ENCODE assay signal across 8 cellular contexts in the genomic region with DNA sequence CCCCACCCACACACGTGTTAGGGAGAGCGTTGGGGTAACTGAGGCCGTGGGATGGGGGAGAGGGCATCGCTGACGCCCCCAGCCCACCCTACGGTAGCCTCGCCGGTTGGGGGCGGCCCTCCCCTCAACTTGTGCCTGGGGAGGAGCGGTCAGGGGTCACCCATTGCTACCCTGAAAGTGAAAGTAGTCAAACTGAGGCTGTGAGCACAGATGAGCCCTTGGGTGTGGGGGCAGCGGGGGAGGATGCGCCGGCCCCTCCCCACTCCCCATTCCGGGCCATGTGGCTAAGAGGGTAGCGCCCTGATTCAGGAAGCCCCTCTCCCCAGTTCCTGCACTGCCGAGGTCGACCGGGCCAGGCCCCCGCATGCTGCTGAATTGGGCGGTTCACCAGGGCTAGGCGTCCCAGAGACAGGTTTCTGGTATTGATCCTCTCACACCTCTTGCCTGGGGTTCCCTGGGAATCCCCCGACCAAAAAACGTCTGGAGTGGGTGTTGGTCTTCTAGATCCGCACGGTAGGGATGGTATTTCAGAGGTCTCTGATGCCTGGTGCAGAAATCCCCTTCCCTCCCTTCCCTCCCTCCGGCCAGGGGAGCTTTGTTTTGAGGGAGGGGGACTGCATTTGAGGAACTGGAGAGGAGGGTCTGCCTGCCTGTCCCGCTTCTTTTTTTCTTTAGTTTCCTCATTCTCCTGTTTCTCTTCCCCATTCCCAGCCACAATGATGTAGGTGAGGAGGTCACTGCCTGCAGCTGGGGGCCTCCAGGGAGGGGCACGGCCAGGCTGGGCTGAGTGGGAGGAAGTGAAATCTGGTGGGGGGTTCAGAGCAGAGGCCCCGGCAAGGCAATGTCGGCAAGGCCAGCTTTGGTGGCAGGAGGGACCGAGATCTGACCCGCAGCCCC. TPM values are rescaled to one million over a fixed set of nuclear protein-coding genes. Genes with fewer than 3 reads are reported as not detected.
DNase-seq lines count a peak whose midpoint lies in the region; ATAC-seq, FAIRE-seq and TF ChIP-seq lines count a peak whose summit lies in the region.

No MANE protein-coding gene starts in this region.

- H2BK12ac ChIP-seq in H1 (ENCODE audit: low read depth, low read length) = 0 out of 2 replicates have a peak overlapping the region, but pooled peaks have one; percentile 39

- POLR2A ChIA-PET in IMR-90 (lab: Charles Lee; ENCODE audit: unreplicated experiment) = no interaction called here
- POLR2A ChIA-PET in H1 (lab: Charles Lee; ENCODE audit: partially characterized antibody) = interaction anchor here (0.7 to 6.4 kb wide), 7 partner anchors 14 to 469 kb away, joined by 3 to 64 read pairs (median 4); no protein-coding TSS in a partner anchor
- POLR2A ChIA-PET in naive thymus-derived CD8-positive, alpha-beta T cell (lab: Charles Lee) = interaction anchor here (0.6 to 11.8 kb wide), 5 partner anchors 21 to 40 kb away, joined by 3 to 106 read pairs (median 4); no protein-coding TSS in a partner anchor

- peak overlapping the region; percentile 99 for H3K4me3 Mint-ChIP-seq in activated CD4-positive, alpha-beta T cell treated with anti-CD3 and anti-CD28 coated beads, Interleukin-2, amount 10 ng/mL, durations not matched to agents 24 days and 14 days
- peak overlapping the region; percentile 81 to 94 (median 88) for H3K4me3 Mint-ChIP-seq in naive thymus-derived CD8-positive, alpha-beta T cell

- peak overlapping the region; percentile 87 for H3K27ac ChIP-seq in IMR-90 (ENCODE audit: insufficient read depth, low read length)
- H3K27ac ChIP-seq in H1 (ENCODE audit: low read depth, low read length) = no peak overlapping the region
- H3K27ac ChIP-seq in upper lobe of right lung = peak overlapping the region; percentile 84

- no peak for TF ChIP-seq CTCF in IMR-90 (conservative IDR thresholded peaks at IDR 0.05; ENCODE audit: low read depth, low read length)
- no peak for TF ChIP-seq CTCF in H1 (IDR thresholded peaks at IDR 0.05; ENCODE audit: control extremely low read depth in 1 of 3, insufficient read depth in 1 of 3, low read depth in 1 of 3, low read length in 3 of 3)
- no peak for TF ChIP-seq CTCF in upper lobe of right lung (IDR thresholded peaks at IDR 0.05)

- H3K23ac ChIP-seq in IMR-90 (ENCODE audit: low read depth, low read length) (peak overlapping the region; percentile 94), H1 (ENCODE audit: insufficient read length) (no peak overlapping the region)

- peak overlapping the region; percentile 99 for H2AK9ac ChIP-seq in IMR-90 (replicated peaks; ENCODE audit: low read depth, low read length, poor library complexity)

- intact Hi-C loops in IMR-90 (cut with micrococcal nuclease) (loop anchor here (2.0 kb wide), 1 partner anchor 44 kb away; no protein-coding TSS in a partner anchor), upper lobe of right lung (cut with DNase I) (no loop called here)
- intact Hi-C loops in activated CD4-positive, alpha-beta T cell treated with anti-CD3 and anti-CD28 coated beads, Interleukin-2, amount 10 ng/mL, durations not matched to agents 24 days and 14 days (cut with micrococcal nuclease) = loop anchor here (5.0 to 10.0 kb wide), 2 partner anchors 141 to 1008 kb away; a partner anchor contains a TSS

- H3K23me2 ChIP-seq in H1 (ENCODE audit: low read depth, low read length) = peaks cover 11% of the 10 kb centered on the region; the same call in 1 of the 2 replicates

- H3K18ac ChIP-seq in IMR-90 (ENCODE audit: low read depth, low read length) (peak overlapping the region; percentile 34; the same call in 1 of the 2 replicates), H1 (ENCODE audit: extremely low read depth, low read length) (peak overlapping the region; percentile 90)

- H2BK5ac ChIP-seq in IMR-90 (ENCODE audit: low read depth, low read length, poor library complexity, severe bottlenecking) (peak overlapping the region; percentile 85), H1 (ENCODE audit: low read depth, low read length) (peak overlapping the region; percentile 52; the same call in 1 of the 2 replicates)

- dilution Hi-C loops in IMR-90 (cut with HindIII; ENCODE audit: low sequenced_read_pairs, unreplicated experiment) = no loop called here

- in situ Hi-C loops in IMR-90 (cut with MboI; ENCODE audit: low sequenced_read_pairs) = no loop called here

- peaks cover 13% of the 10 kb centered on the region for H3K9me1 ChIP-seq in IMR-90 (ENCODE audit: insufficient read depth, low read length)

- no peak for TF ChIP-seq RAD21 in IMR-90 (IDR thresholded peaks at IDR 0.05; ENCODE audit: low read length)
- TF ChIP-seq RAD21 in H1 (IDR thresholded peaks at IDR 0.05 in 1 of 2, conservative IDR thresholded peaks at IDR 0.05 in 1 of 2; ENCODE audit: low read depth in 2 of 2, low read length in 2 of 2) = no peak

- no CpG with 5 or more reads among the region's 32 CpGs for WGBS in IMR-90 (ENCODE audit: extremely low coverage in 2 of 2, insufficient read length in 1 of 2), 2 experiments
- 14% methylated on average over 25 of the region's 32 CpGs; no CpG with 5 or more reads in 1 of the 2 experiments for WGBS in H1 (ENCODE audit: extremely low coverage in 1 of 2, insufficient coverage in 1 of 2, insufficient read length in 1 of 2, insufficient replicate concordance in 2 of 2, low coverage in 1 of 2, low lambda C conversion rate in 2 of 2, missing lambda C conversion rate in 1 of 2), 2 experiments

- H2BK20ac ChIP-seq in IMR-90 (ENCODE audit: low read depth, low read length) (no peak overlapping the region), H1 (ENCODE audit: low read length) (no peak overlapping the region)

- H3K4me3 ChIP-seq in IMR-90 (ENCODE audit: insufficient read depth, low read depth, low read length) = peak overlapping the region; percentile 55
- H3K4me3 ChIP-seq in H1 (ENCODE audit: extremely low read depth in 1 of 4, insufficient read depth in 2 of 4, low read depth in 3 of 4, low read length in 4 of 4) = peak overlapping the region; percentile 74 to 93 (median 77)
- H3K4me3 ChIP-seq in upper lobe of right lung = peak overlapping the region; percentile 88

- H2BK15ac ChIP-seq in IMR-90 (ENCODE audit: low read depth, low read length) (no peak overlapping the region), H1 (ENCODE audit: low read length) (no peak overlapping the region)

- H3K9me3 Mint-ChIP-seq in activated CD4-positive, alpha-beta T cell treated with anti-CD3 and anti-CD28 coated beads, Interleukin-2, amount 10 ng/mL, durations not matched to agents 24 days and 14 days = no peaks in the 10 kb centered on the region
- no peaks in the 10 kb centered on the region for H3K9me3 Mint-ChIP-seq in naive thymus-derived CD8-positive, alpha-beta T cell

- H3K4ac ChIP-seq in IMR-90 (ENCODE audit: low read depth, low read length) (peak overlapping the region; percentile 89), H1 (replicated peaks; ENCODE audit: insufficient read length, low read depth, low read length) (no peak overlapping the region)

- peaks cover 22% of the 10 kb centered on the region for H4K20me1 ChIP-seq in IMR-90 (ENCODE audit: insufficient read depth, low read length)
- peaks cover 14 to 15% of the 10 kb centered on the region in 2 experiments for H4K20me1 ChIP-seq in H1 (replicated peaks in 1 of 2; ENCODE audit: control insufficient read depth in 1 of 2, insufficient read depth in 2 of 2, low read length in 2 of 2)

- peaks cover 55% of the 10 kb centered on the region for H3K4me1 Mint-ChIP-seq in activated CD4-positive, alpha-beta T cell treated with anti-CD3 and anti-CD28 coated beads, Interleukin-2, amount 10 ng/mL, durations not matched to agents 24 days and 14 days
- peaks cover 23 to 76% (median 71%) of the 10 kb centered on the region in 4 donors for H3K4me1 Mint-ChIP-seq in naive thymus-derived CD8-positive, alpha-beta T cell

- H3K27ac Mint-ChIP-seq in activated CD4-positive, alpha-beta T cell treated with anti-CD3 and anti-CD28 coated beads, Interleukin-2, amount 10 ng/mL, durations not matched to agents 24 days and 14 days = peak overlapping the region; percentile 96
- peak overlapping the region; percentile 77 to 95 (median 89) for H3K27ac Mint-ChIP-seq in naive thymus-derived CD8-positive, alpha-beta T cell

- peak overlapping the region; percentile 89 for H3K9ac ChIP-seq in IMR-90 (ENCODE audit: low read depth, low read length)
- H3K9ac ChIP-seq in H1 (replicated peaks in 1 of 4; ENCODE audit: extremely low read depth in 1 of 4, low read depth in 3 of 4, low read length in 3 of 4) = peak overlapping the region; percentile 42 to 78 (median 57); a peak in 6 of 7 replicates

- H3K56ac ChIP-seq in IMR-90 (ENCODE audit: extremely low read depth, insufficient read depth, low read length) (peak overlapping the region; percentile 86), H1 (replicated peaks; ENCODE audit: insufficient read length, low read depth, low read length) (peak overlapping the region; percentile 54)

- H2AFZ ChIP-seq in IMR-90 (replicated peaks; ENCODE audit: low read length, poor library complexity) (peak overlapping the region; percentile 85), H1 (ENCODE audit: low read length) (no peak overlapping the region)

- no peaks in the 10 kb centered on the region for H3K27me3 Mint-ChIP-seq in activated CD4-positive, alpha-beta T cell treated with anti-CD3 and anti-CD28 coated beads, Interleukin-2, amount 10 ng/mL, durations not matched to agents 24 days and 14 days
- no peaks in the 10 kb centered on the region for H3K27me3 Mint-ChIP-seq in naive thymus-derived CD8-positive, alpha-beta T cell

- H3K27me3 ChIP-seq in IMR-90 (ENCODE audit: control insufficient read depth, insufficient read depth, low read length) (no peaks in the 10 kb centered on the region), H1 (replicated peaks in 1 of 4; ENCODE audit: control insufficient read depth in 3 of 4, extremely low read depth in 1 of 4, insufficient read depth in 3 of 4, low read length in 3 of 4) (no peaks in the 10 kb centered on the region), upper lobe of right lung (no peaks in the 10 kb centered on the region)

- H3K4me2 ChIP-seq in IMR-90 (ENCODE audit: low read depth, low read length) (peak overlapping the region; percentile 74), H1 (ENCODE audit: insufficient read depth in 1 of 2, low read depth in 2 of 2, low read length in 2 of 2) (peak overlapping the region; percentile 90 to 97)

- no TSS peak for BruUV-seq in IMR-90 (replicated peaks; lab: Mats Ljungman, UMichigan)

- peaks cover 29% of the 10 kb centered on the region for H3K4me1 ChIP-seq in IMR-90 (ENCODE audit: control insufficient read depth, insufficient read depth, low read length)
- peaks cover 8 to 60% (median 40%) of the 10 kb centered on the region in 4 experiments for H3K4me1 ChIP-seq in H1 (replicated peaks in 1 of 4; ENCODE audit: control insufficient read depth in 3 of 4, insufficient read depth in 4 of 4, low read length in 3 of 4)
- H3K4me1 ChIP-seq in upper lobe of right lung = peaks cover 70% of the 10 kb centered on the region

- H3K79me2 ChIP-seq in H1 (ENCODE audit: control insufficient read depth in 1 of 2, insufficient read depth in 2 of 2, low read length in 2 of 2) = peaks cover 33 to 58% of the 10 kb centered on the region in 2 experiments

- H4K91ac ChIP-seq in IMR-90 (ENCODE audit: insufficient read depth, low read depth, low read length) (peak overlapping the region; percentile 88), H1 (replicated peaks; ENCODE audit: insufficient read length, low read length) (peak overlapping the region; percentile 59)

- FAIRE-seq in H1 (lab: Jason Lieb, UNC) = no peak

- TF ChIP-seq POLR2A in IMR-90 (IDR thresholded peaks at IDR 0.05; ENCODE audit: low read depth, low read length) (no peak), H1 (IDR thresholded peaks at IDR 0.05; ENCODE audit: control extremely low read depth in 1 of 2, low read depth in 2 of 2, low read length in 2 of 2) (no peak)

- H4K8ac ChIP-seq in IMR-90 (ENCODE audit: low read depth in 2 of 2, low read length in 2 of 2) (peak overlapping the region; percentile 22 to 63; a peak in 2 of 4 replicates), H1 (ENCODE audit: extremely low read depth, insufficient read depth, low read length) (peak overlapping the region; percentile 93)

- peak overlapping the region; percentile 38; the same call in 1 of the 2 replicates for H4K5ac ChIP-seq in IMR-90 (ENCODE audit: low read depth, low read length)
- no peak overlapping the region for H4K5ac ChIP-seq in H1 (ENCODE audit: insufficient read length, low read depth, low read length)

- H3K79me1 ChIP-seq in IMR-90 (ENCODE audit: low read depth in 1 of 2, low read length in 2 of 2) (peaks cover 4 to 53% of the 10 kb centered on the region in 2 experiments; a peak in 3 of 4 replicates), H1 (ENCODE audit: low read depth, low read length) (peaks cover 14% of the 10 kb centered on the region)

- H2BK120ac ChIP-seq in IMR-90 (ENCODE audit: low read depth, low read length) (peak overlapping the region; percentile 55), H1 (replicated peaks; ENCODE audit: low read depth, low read length) (no peak overlapping the region)

- ATAC-seq in IMR-90 (ENCODE audit: low read depth) (no peak), upper lobe of right lung (no peak), GM18909 (IDR thresholded peaks at IDR 0.05; ENCODE audit: poor library complexity, unreplicated experiment) (no peak), HG03432 (IDR thresholded peaks at IDR 0.05; ENCODE audit: unreplicated experiment) (no peak)
- ATAC-seq in naive thymus-derived CD8-positive, alpha-beta T cell = peak in 1 of 2 donors; percentile 3

- H3K14ac ChIP-seq in IMR-90 (replicated peaks; ENCODE audit: low read depth, low read length) = peak overlapping the region; percentile 97
- H3K14ac ChIP-seq in H1 (ENCODE audit: insufficient read length) = no peak overlapping the region

- DNase-seq in IMR-90 (no peak), H1 (ENCODE audit: low read depth in 1 of 2, low spot score in 2 of 2) (no peak), upper lobe of right lung (peak; percentile 76), NCI-H2081 treated with DMSO at 0.1 percent for 48 hours (lab: John Stamatoyannopoulos, UW) (no peak)
- DNase-seq in activated CD4-positive, alpha-beta T cell treated with anti-CD3 and anti-CD28 coated beads, Interleukin-2, amount 10 ng/mL, durations not matched to agents 24 days and 14 days = peak; percentile 88
- DNase-seq in naive thymus-derived CD8-positive, alpha-beta T cell = peak in 8 of 10 donors; percentile 30 to 69 (median 39)

- H3K9me3 ChIP-seq in IMR-90 (ENCODE audit: control insufficient read depth, insufficient read depth, low read length) (no peaks in the 10 kb centered on the region), H1 (ENCODE audit: insufficient read depth in 2 of 2, low read depth in 1 of 2, low read length in 1 of 2) (no peaks in the 10 kb centered on the region), upper lobe of right lung (no peaks in the 10 kb centered on the region)

- H3K36me3 ChIP-seq in IMR-90 (ENCODE audit: control insufficient read depth, insufficient read depth, low read length) = no peaks in the 10 kb centered on the region
- no peaks in the 10 kb centered on the region for H3K36me3 ChIP-seq in H1 (ENCODE audit: control insufficient read depth in 2 of 4, insufficient read depth in 4 of 4, low read length in 3 of 4)
- no peaks in the 10 kb centered on the region for H3K36me3 ChIP-seq in upper lobe of right lung

- CTCF ChIA-PET in IMR-90 (lab: Yijun Ruan, JAX) (interaction anchor here (1.3 kb wide), 1 partner anchor 45 kb away, joined by 4 read pairs; no protein-coding TSS in a partner anchor), H1 (lab: Charles Lee; ENCODE audit: partially characterized antibody) (interaction anchor here (1.2 to 22.8 kb wide), 2 partner anchors 13 to 42 kb away, joined by 3 to 838 read pairs; no protein-coding TSS in a partner anchor)

- peak overlapping the region; percentile 94 for H2AK5ac ChIP-seq in IMR-90 (ENCODE audit: low read depth, low read length)
- H2AK5ac ChIP-seq in H1 (ENCODE audit: low read depth, low read length) = no peak overlapping the region

- no peak for TF ChIP-seq EP300 in H1 (IDR thresholded peaks at IDR 0.05; ENCODE audit: borderline replicate concordance in 1 of 2, low read depth in 2 of 2, low read length in 2 of 2)

- H3K36me3 Mint-ChIP-seq in activated CD4-positive, alpha-beta T cell treated with anti-CD3 and anti-CD28 coated beads, Interleukin-2, amount 10 ng/mL, durations not matched to agents 24 days and 14 days (ENCODE audit: low read depth) = peaks cover 18% of the 10 kb centered on the region
- H3K36me3 Mint-ChIP-seq in naive thymus-derived CD8-positive, alpha-beta T cell = no peaks in the 10 kb centered on the region

RNA-seq across cellular contexts. Expression of a gene that starts 1.0 kb away (rescaled TPM):
- 9.2 and 9.3 TPM in 2 replicates for total RNA-seq in IMR-90 (2012; rRNA removed)
- 20.2 and 20.9 TPM in 2 replicates for polyA plus RNA-seq in IMR-90 (2012; rRNA removed)
- polyA plus RNA-seq in IMR-90 (2012; cell fraction: cytosol; rRNA removed) = 10.1 and 19.4 TPM in 2 replicates
- polyA plus RNA-seq in IMR-90 (2012; cell fraction: nucleus; rRNA removed; ENCODE audit: low replicate concordance) = 21.8 and 24.3 TPM in 2 replicates
- 43.4 and 44.1 TPM in 2 replicates for total RNA-seq in activated CD4-positive, alpha-beta T cell treated with anti-CD3 and anti-CD28 coated beads, Interleukin-2, amount 10 ng/mL, durations not matched to agents 24 days and 14 days
- total RNA-seq in H1 (2021; fragmentation: NEBNext Ultra II Directional; extraction: Animal tissue kit (Norgen Biotek cat#: 25700)) = 29.8 and 34.1 TPM in 2 replicates
- 20.8 and 25.1 TPM in 2 replicates for polyA plus RNA-seq in H1 (2011; rRNA removed)
- 18.3 TPM for polyA plus RNA-seq in H1 (2011; cell fraction: cytosol; rRNA removed)
- 18.8 TPM for polyA plus RNA-seq in H1 (2011; cell fraction: nucleus; rRNA removed)
- polyA plus RNA-seq in H1 (2012, experiment 1 of 2) = 18.4 to 20.9 TPM (median 20.6 TPM) in 4 replicates
- polyA plus RNA-seq in H1 (2012, experiment 2 of 2) = 12.1 TPM
- 20.8 TPM for polyA plus RNA-seq in H1 (2013, experiment 1 of 2)
- 21.5 TPM for polyA plus RNA-seq in H1 (2013, experiment 2 of 2)
- 12.6 and 17.8 TPM in 2 replicates for polyA minus RNA-seq in H1 (2011; rRNA and poly(A)+ RNA removed)
- polyA minus RNA-seq in H1 (2011; cell fraction: cytosol; rRNA and poly(A)+ RNA removed) = 19.1 TPM
- polyA minus RNA-seq in H1 (2011; cell fraction: nucleus; rRNA and poly(A)+ RNA removed) = 14.7 TPM
- 10 to 100 TPM; 12.5 to 12.8 TPM for total RNA-seq in naive thymus-derived CD8-positive, alpha-beta T cell
- polyA plus RNA-seq in naive thymus-derived CD8-positive, alpha-beta T cell = 1 to 10 TPM; 2.1 to 5.3 (median 3.2) TPM
- 47.1 TPM for total RNA-seq in upper lobe of right lung

RNA-seq across cellular contexts. Expression of a gene that starts 37.8 kb away (rescaled TPM):
- total RNA-seq in IMR-90 (2012; rRNA removed) (3.1 and 3.2 TPM in 2 replicates), upper lobe of right lung (25.3 TPM)
- polyA plus RNA-seq in IMR-90 (2012; rRNA removed) (6.6 and 7.1 TPM in 2 replicates), H1 (2011; rRNA removed) (5.2 and 9.7 TPM in 2 replicates)
- polyA plus RNA-seq in IMR-90 (2012; cell fraction: cytosol; rRNA removed) = 8.6 and 15.3 TPM in 2 replicates
- 8.3 and 19.7 TPM in 2 replicates for polyA plus RNA-seq in IMR-90 (2012; cell fraction: nucleus; rRNA removed; ENCODE audit: low replicate concordance)
- 2.3 and 3.0 TPM in 2 replicates for total RNA-seq in activated CD4-positive, alpha-beta T cell treated with anti-CD3 and anti-CD28 coated beads, Interleukin-2, amount 10 ng/mL, durations not matched to agents 24 days and 14 days
- 12.3 and 13.7 TPM in 2 replicates for total RNA-seq in H1 (2021; fragmentation: NEBNext Ultra II Directional; extraction: Animal tissue kit (Norgen Biotek cat#: 25700))
- polyA plus RNA-seq in H1 (2011; cell fraction: cytosol; rRNA removed) = 7.1 TPM
- 8.6 TPM for polyA plus RNA-seq in H1 (2011; cell fraction: nucleus; rRNA removed)
- 5.3 to 9.2 TPM (median 8.8 TPM) in 4 replicates for polyA plus RNA-seq in H1 (2012, experiment 1 of 2)
- 12.2 TPM for polyA plus RNA-seq in H1 (2012, experiment 2 of 2)
- polyA plus RNA-seq in H1 (2013, experiment 1 of 2) = 6.6 TPM
- 6.6 TPM for polyA plus RNA-seq in H1 (2013, experiment 2 of 2)
- 2.0 and 2.5 TPM in 2 replicates for polyA minus RNA-seq in H1 (2011; rRNA and poly(A)+ RNA removed)
- polyA minus RNA-seq in H1 (2011; cell fraction: cytosol; rRNA and poly(A)+ RNA removed) = 5.1 TPM
- polyA minus RNA-seq in H1 (2011; cell fraction: nucleus; rRNA and poly(A)+ RNA removed) = 5.7 TPM
- 1 to 10 TPM; 3.0 to 3.8 TPM for total RNA-seq in naive thymus-derived CD8-positive, alpha-beta T cell
- 1 to 10 TPM in 2 of 3 donors, under 1 TPM in 1; 0.11 to 1.5 (median 1.3) TPM for polyA plus RNA-seq in naive thymus-derived CD8-positive, alpha-beta T cell

Comparison
In these comparisons a context has a peak if more than half of its experiments do, and no peak if none do; other contexts are left out.
1. DNase-seq: peak in activated CD4-positive, alpha-beta T cell treated with anti-CD3 and anti-CD28 coated beads, Interleukin-2, amount 10 ng/mL, durations not matched to agents 24 days and 14 days (single experiment), naive thymus-derived CD8-positive, alpha-beta T cell (8 of 10) and upper lobe of right lung (single experiment); none in IMR-90 (single experiment), H1 (0 of 2) and NCI-H2081 treated with DMSO at 0.1 percent for 48 hours (single experiment).
2. Peak in every context shown above with its lines, with median percentiles within 50 percentile points of each other: H3K4me3 ChIP-seq.